In genomic region chr7:50505553-50505952, GRCh38 we compare ENCODE assay signal across 22 cellular contexts. TPM values are rescaled to one million over a fixed set of nuclear protein-coding genes. Genes with fewer than 3 reads are reported as not detected.
DNase-seq lines count a peak whose midpoint lies in the region; ATAC-seq, FAIRE-seq and TF ChIP-seq lines count a peak whose summit lies in the region.
"Had no signal": no experiment of that assay in that cellular context is flagged by ENCODE, and none has a peak within 500 bp of the region (broad histone marks: within the 10 kb centered on the region; RNA-seq: fewer than 3 reads in every experiment).

No MANE protein-coding gene starts in this region.

- intact Hi-C loops in MCF 10A (cut with micrococcal nuclease) (no loop called here), mammary epithelial cell (cut with micrococcal nuclease) (no loop called here), psoas muscle (cut with DNase I) (loop anchor here in 1 of 2 donors (5.0 kb wide), 1 partner anchor 87 kb away; no protein-coding TSS in a partner anchor), upper lobe of right lung (cut with DNase I) (no loop called here)

- CTCF ChIA-PET in MCF 10A (lab: Yijun Ruan, JAX): interaction anchor here (0.6 kb wide), 1 partner anchor 24 kb away, joined by 4 read pairs; no protein-coding TSS in a partner anchor
- CTCF ChIA-PET in mammary epithelial cell (lab: Charles Lee; ENCODE audit: low non-redundant PET): no interaction called here

- H3K4me2 ChIP-seq in mammary epithelial cell (ENCODE audit: insufficient read depth, low read depth, low read length): no peak overlapping the region

- FAIRE-seq in bronchial epithelial cell (lab: Jason Lieb, UNC): peak; percentile 28
- FAIRE-seq: D721Med, G401.6, GM12892, H1 had no signal

- no peaks in the 10 kb centered on the region for H3K9me3 Mint-ChIP-seq in MCF 10A (ENCODE audit: unreplicated experiment)

- no peak overlapping the region for H3K4me3 Mint-ChIP-seq in MCF 10A (ENCODE audit: unreplicated experiment)
- H3K4me3 Mint-ChIP-seq: CD4-positive, alpha-beta memory T cell had no signal

- TF ChIP-seq CTCF in MCF 10A (IDR thresholded peaks at IDR 0.05; ENCODE audit: unreplicated experiment) (no peak), mammary epithelial cell (conservative IDR thresholded peaks at IDR 0.05 in 1 of 2, IDR thresholded peaks at IDR 0.05 in 1 of 2; ENCODE audit: extremely low read depth in 1 of 2, insufficient read depth in 1 of 2, low read depth in 1 of 2, low read length in 2 of 2) (no peak), bronchial epithelial cell (IDR thresholded peaks at IDR 0.05; ENCODE audit: insufficient read depth, low read length, severe bottlenecking) (no peak), psoas muscle (IDR thresholded peaks at IDR 0.05) (no peak), upper lobe of right lung (IDR thresholded peaks at IDR 0.05) (no peak)

- no peaks in the 10 kb centered on the region for H4K20me1 ChIP-seq in mammary epithelial cell (ENCODE audit: insufficient read depth, low read length)

- peaks cover 47% of the 10 kb centered on the region for H3K4me1 Mint-ChIP-seq in MCF 10A (ENCODE audit: insufficient read depth, unreplicated experiment)
- H3K4me1 Mint-ChIP-seq: CD4-positive, alpha-beta memory T cell had no signal

- H3K9me3 ChIP-seq in mammary epithelial cell (replicated peaks; ENCODE audit: insufficient read depth, low read length) (no peaks in the 10 kb centered on the region), psoas muscle (no peaks in the 10 kb centered on the region), upper lobe of right lung (no peaks in the 10 kb centered on the region)
- H3K9me3 ChIP-seq: HAP-1 had no signal

- DNase-seq in MCF 10A (ENCODE audit: unreplicated experiment): no peak
- no peak for DNase-seq in mammary epithelial cell
- no peak for DNase-seq in bronchial epithelial cell (ENCODE audit: low read depth)
- DNase-seq in psoas muscle: no peak
- DNase-seq in upper lobe of right lung: peak; percentile 44
- DNase-seq in HT-29 (ENCODE audit: low spot score): no peak
- no peak for DNase-seq in NCI-H748 treated with DMSO at 0.1 percent for 48 hours (lab: John Stamatoyannopoulos, UW)
- no peak for DNase-seq in GM03348 (ENCODE audit: low spot score)
- DNase-seq: CD4-positive, alpha-beta memory T cell; COR-L47; DMS153; DMS79 treated with DMSO at 0.1 percent for 48 hours; EL had no signal

- H3K4me3 ChIP-seq in mammary epithelial cell (replicated peaks in 1 of 3; ENCODE audit: insufficient read depth in 1 of 3, low read depth in 2 of 3, low read length in 3 of 3): no peak overlapping the region
- H3K4me3 ChIP-seq in bronchial epithelial cell (ENCODE audit: low read depth, low read length): no peak overlapping the region
- H3K4me3 ChIP-seq in psoas muscle: no peak overlapping the region
- no peak overlapping the region for H3K4me3 ChIP-seq in upper lobe of right lung
- H3K4me3 ChIP-seq: HAP-1 had no signal

- H3K27me3 Mint-ChIP-seq in MCF 10A (ENCODE audit: insufficient read depth, unreplicated experiment): no peaks in the 10 kb centered on the region

- WGBS in mammary epithelial cell (ENCODE audit: low coverage, missing lambda C conversion rate): 100% methylated on average over 6 of the region's 6 CpGs
- WGBS in psoas muscle, 3 donors: 38 to 67% (median 51%) methylated on average over 6 of the region's 6 CpGs

- H3K27ac Mint-ChIP-seq in MCF 10A (ENCODE audit: low read depth, unreplicated experiment): peak overlapping the region; percentile 49

- H3K27me3 ChIP-seq in mammary epithelial cell (ENCODE audit: insufficient read depth, low read length): no peaks in the 10 kb centered on the region
- H3K27me3 ChIP-seq in bronchial epithelial cell (ENCODE audit: control insufficient read depth, insufficient read depth, low read length): no peaks in the 10 kb centered on the region
- H3K27me3 ChIP-seq in psoas muscle (ENCODE audit: insufficient read depth in 3 of 3, low read length in 2 of 3): no peaks in the 10 kb centered on the region
- no peaks in the 10 kb centered on the region for H3K27me3 ChIP-seq in upper lobe of right lung

- H3K4me1 ChIP-seq in mammary epithelial cell (ENCODE audit: insufficient read depth, low read length): peaks cover 21% of the 10 kb centered on the region
- H3K4me1 ChIP-seq in psoas muscle: peaks cover 79% of the 10 kb centered on the region
- H3K4me1 ChIP-seq in upper lobe of right lung: no peaks in the 10 kb centered on the region
- H3K4me1 ChIP-seq: HAP-1 had no signal

- no peak overlapping the region for H3K9ac ChIP-seq in mammary epithelial cell (ENCODE audit: insufficient read depth, low read length)

- no peak overlapping the region for H3K27ac ChIP-seq in mammary epithelial cell (ENCODE audit: insufficient read depth, low read depth, low read length)
- peak overlapping the region; percentile 94 for H3K27ac ChIP-seq in psoas muscle
- no peak overlapping the region for H3K27ac ChIP-seq in upper lobe of right lung
- H3K27ac ChIP-seq: 22Rv1, C4-2B had no signal

- no peak for ATAC-seq in psoas muscle
- no peak for ATAC-seq in upper lobe of right lung

- BruUV-seq in MCF 10A (replicated peaks; lab: Mats Ljungman, UMichigan): no TSS peak
- no TSS peak for BruUV-seq in mammary epithelial cell (replicated peaks; lab: Mats Ljungman, UMichigan)

- in situ Hi-C loops in mammary epithelial cell (cut with MboI; ENCODE audit: low sequenced_read_pairs in 2 of 2): no loop called here

- dilution Hi-C loops in mammary epithelial cell (cut with HindIII; ENCODE audit: low sequenced_read_pairs): no loop called here

- H3K36me3 Mint-ChIP-seq in MCF 10A (ENCODE audit: insufficient read depth, unreplicated experiment): no peaks in the 10 kb centered on the region
- H3K36me3 Mint-ChIP-seq: CD4-positive, alpha-beta memory T cell had no signal

- no peak overlapping the region for H2AFZ ChIP-seq in mammary epithelial cell (ENCODE audit: low read depth, low read length)

- H3K36me3 ChIP-seq in mammary epithelial cell (ENCODE audit: insufficient read depth, low read length): no peaks in the 10 kb centered on the region
- no peaks in the 10 kb centered on the region for H3K36me3 ChIP-seq in bronchial epithelial cell (ENCODE audit: control insufficient read depth, insufficient read depth, low read length)
- no peaks in the 10 kb centered on the region for H3K36me3 ChIP-seq in psoas muscle (ENCODE audit: insufficient read depth in 1 of 2, low read depth in 1 of 2)
- no peaks in the 10 kb centered on the region for H3K36me3 ChIP-seq in upper lobe of right lung
- H3K36me3 ChIP-seq: HAP-1 had no signal

- no peaks in the 10 kb centered on the region for H3K79me2 ChIP-seq in mammary epithelial cell (ENCODE audit: insufficient read depth, low read length)

- POLR2A ChIA-PET in MCF 10A (lab: Yijun Ruan, JAX): no interaction called here

RNA-seq across cellular contexts. Expression of gene FIGNL1, which starts 55.4 kb away (rescaled TPM):
- total RNA-seq in MCF 10A (2022): 10.7 and 14.5 TPM in 2 replicates
- 10 to 100 TPM in 1 of 2 donors, 1 to 10 TPM in 1; 9.0 to 18.3 TPM for total RNA-seq in mammary epithelial cell
- 10.4 TPM for polyA plus RNA-seq in mammary epithelial cell
- 6.3 TPM for polyA minus RNA-seq in mammary epithelial cell
- total RNA-seq in bronchial epithelial cell: 12.4 and 18.1 TPM in 2 replicates
- 10 to 100 TPM in 1 of 4 donors, 1 to 10 TPM in 3; 3.9 to 13.4 (median 6.8) TPM for total RNA-seq in psoas muscle
- 1 to 10 TPM; 2.7 to 8.0 (median 7.9) TPM for polyA plus RNA-seq in psoas muscle
- 5.5 TPM for total RNA-seq in upper lobe of right lung
- 14.7 and 15.4 TPM in 2 replicates for total RNA-seq in HT-29 (2014; rRNA removed; shearing (Covaris generic))

RNA-seq across cellular contexts. Expression of gene DDC, which starts 59.7 kb away (rescaled TPM):
- total RNA-seq in MCF 10A (2022) (0.64 and 0.79 TPM in 2 replicates), mammary epithelial cell (not detected), bronchial epithelial cell (0.26 TPM in 1 of 2 replicates, not detected in the other), psoas muscle (1 to 10 TPM in 2 of 4 donors, under 1 TPM in 2; 0.40 to 1.7 (median 1.0) TPM), upper lobe of right lung (3.1 TPM)
- polyA plus RNA-seq in mammary epithelial cell (not detected), psoas muscle (under 1 TPM; 0.10 to 0.69 (median 0.44) TPM)
- polyA minus RNA-seq in mammary epithelial cell: not detected
- total RNA-seq in HT-29 (2014; rRNA removed; shearing (Covaris generic)): 9.1 and 11.9 TPM in 2 replicates
- total RNA-seq: A673; CD4-positive, alpha-beta memory T cell; H1; HT1080 had no signal
- polyA plus RNA-seq: CD4-positive, alpha-beta memory T cell had no signal
